In the genomic region with DNA sequence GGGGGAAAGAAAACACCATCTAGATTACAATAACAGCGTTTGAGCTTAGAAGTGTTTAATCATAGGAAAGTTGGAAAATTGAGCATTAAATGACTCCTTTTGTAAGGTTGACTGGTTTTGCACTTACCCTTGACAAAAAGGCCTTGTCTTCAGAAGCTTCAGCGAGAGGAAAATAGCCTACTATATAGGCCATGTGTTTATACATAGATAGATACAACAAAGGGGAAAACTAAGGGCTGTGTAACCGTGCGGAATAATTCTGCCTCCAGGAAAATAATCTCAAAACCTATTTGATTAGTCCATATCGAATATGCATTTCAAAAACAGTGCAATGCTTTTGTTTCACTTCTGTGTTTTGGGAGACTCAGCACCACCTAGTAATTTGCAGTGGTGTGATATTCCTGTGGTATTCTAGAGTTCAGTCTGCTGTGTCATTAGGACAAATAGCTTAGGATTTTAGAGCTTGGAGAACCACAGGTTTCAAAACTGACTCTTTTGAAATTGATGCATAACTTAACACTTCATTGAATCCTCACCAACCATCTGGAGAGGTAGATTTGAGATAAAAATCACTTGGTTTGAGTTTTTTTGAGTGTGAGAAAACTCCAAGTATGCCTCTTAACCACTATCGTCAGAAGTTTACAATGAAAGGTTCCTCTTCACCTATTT, we compare ENCODE assay signal across 9 cellular contexts. TPM values are rescaled to one million over a fixed set of nuclear protein-coding genes. Genes with fewer than 3 reads are reported as not detected.
A peak's percentile ranks its signal among the peaks of the same experiment; 100 is the strongest.
DNase-seq lines count a peak whose midpoint lies in the region; ATAC-seq, FAIRE-seq and TF ChIP-seq lines count a peak whose summit lies in the region.
"Had no signal": no experiment of that assay in that cellular context is flagged by ENCODE, and none has a peak within 500 bp of the region (broad histone marks: within the 10 kb centered on the region; RNA-seq: fewer than 3 reads in every experiment).

No MANE protein-coding gene starts in this region.

- H3K4me1 Mint-ChIP-seq in natural killer cell treated with Interleukin-12 subunit alpha and Interleukin-12 subunit beta and Interleukin-15 and Interleukin-18, amount 100 ng/mL, for 72 hours (ENCODE audit: low read depth in 2 of 2) = peaks cover 50 to 62% of the 10 kb centered on the region in 2 donors

- H3K4me3 Mint-ChIP-seq in natural killer cell treated with Interleukin-12 subunit alpha and Interleukin-12 subunit beta and Interleukin-15 and Interleukin-18, amount 100 ng/mL, for 72 hours = peak overlapping the region; percentile 92

- no peaks in the 10 kb centered on the region for H3K9me3 Mint-ChIP-seq in natural killer cell treated with Interleukin-12 subunit alpha and Interleukin-12 subunit beta and Interleukin-15 and Interleukin-18, amount 100 ng/mL, for 72 hours

- no peak for DNase-seq in BE2C
- DNase-seq in M059J (ENCODE audit: low read depth) = peak; percentile 69
- no peak for DNase-seq in caudate nucleus (lab: John Stamatoyannopoulos, UW)
- no peak for DNase-seq in natural killer cell treated with Interleukin-12 subunit alpha and Interleukin-12 subunit beta and Interleukin-15 and Interleukin-18, amount 100 ng/mL, for 72 hours (ENCODE audit: low spot score)
- no peak for DNase-seq in frontal cortex (ENCODE audit: low spot score in 2 of 2)

- TF ChIP-seq CTCF in BE2C (IDR thresholded peaks at IDR 0.05; ENCODE audit: low read depth, low read length) = no peak

- peak overlapping the region; percentile 85 for H3K4me3 ChIP-seq in BE2C (ENCODE audit: low read depth, low read length)

- H3K27me3 Mint-ChIP-seq in natural killer cell treated with Interleukin-12 subunit alpha and Interleukin-12 subunit beta and Interleukin-15 and Interleukin-18, amount 100 ng/mL, for 72 hours = peaks cover 1 to 3% of the 10 kb centered on the region in 2 donors

- H3K36me3 Mint-ChIP-seq in natural killer cell treated with Interleukin-12 subunit alpha and Interleukin-12 subunit beta and Interleukin-15 and Interleukin-18, amount 100 ng/mL, for 72 hours = no peaks in the 10 kb centered on the region

- peak overlapping the region; percentile 84 for H3K27ac ChIP-seq in caudate nucleus (ENCODE audit: low read depth, low read length)

- H3K9me3 ChIP-seq in BE2C = no peaks in the 10 kb centered on the region

- no peak for ATAC-seq in natural killer cell treated with Interleukin-12 subunit alpha and Interleukin-12 subunit beta and Interleukin-15 and Interleukin-18, amount 100 ng/mL, for 72 hours
- ATAC-seq in GM21576 (IDR thresholded peaks at IDR 0.05; ENCODE audit: unreplicated experiment) = no peak
- ATAC-seq in HG03460 (IDR thresholded peaks at IDR 0.05; ENCODE audit: unreplicated experiment) = no peak
- no peak for ATAC-seq in GM19467 (IDR thresholded peaks at IDR 0.05; ENCODE audit: unreplicated experiment)

- no peaks in the 10 kb centered on the region for H3K36me3 ChIP-seq in BE2C

- no peak for FAIRE-seq in frontal cortex (lab: Jason Lieb, UNC)
- FAIRE-seq: TTC549 had no signal

- H3K27me3 ChIP-seq in BE2C = no peaks in the 10 kb centered on the region

- peak overlapping the region; percentile 89 to 93 for H3K27ac Mint-ChIP-seq in natural killer cell treated with Interleukin-12 subunit alpha and Interleukin-12 subunit beta and Interleukin-15 and Interleukin-18, amount 100 ng/mL, for 72 hours

- no peaks in the 10 kb centered on the region for H3K4me1 ChIP-seq in BE2C

RNA-seq across cellular contexts. Expression of a gene that starts 1.8 kb away (rescaled TPM):
- polyA plus RNA-seq in BE2C (2012; ENCODE audit: insufficient read depth, insufficient read length, low read depth) = 2.5 TPM
- 7.8 and 10.5 TPM in 2 replicates for total RNA-seq in M059J (2014; rRNA removed; shearing (Covaris generic))
- total RNA-seq in natural killer cell treated with Interleukin-12 subunit alpha and Interleukin-12 subunit beta and Interleukin-15 and Interleukin-18, amount 100 ng/mL, for 72 hours = 10 to 100 TPM; 22.5 to 64.6 TPM
- total RNA-seq in frontal cortex = 2.0 TPM

RNA-seq across cellular contexts. Expression of a gene that starts 55.3 kb away (rescaled TPM):
- 18.8 TPM for polyA plus RNA-seq in BE2C (2012; ENCODE audit: insufficient read depth, insufficient read length, low read depth)
- 27.4 and 33.2 TPM in 2 replicates for total RNA-seq in M059J (2014; rRNA removed; shearing (Covaris generic))
- 10 to 100 TPM; 34.3 to 38.4 TPM for total RNA-seq in natural killer cell treated with Interleukin-12 subunit alpha and Interleukin-12 subunit beta and Interleukin-15 and Interleukin-18, amount 100 ng/mL, for 72 hours
- 8.6 TPM for total RNA-seq in frontal cortex
